Comparison of ENCODE assay signal across 1 cellular context in the genomic region with DNA sequence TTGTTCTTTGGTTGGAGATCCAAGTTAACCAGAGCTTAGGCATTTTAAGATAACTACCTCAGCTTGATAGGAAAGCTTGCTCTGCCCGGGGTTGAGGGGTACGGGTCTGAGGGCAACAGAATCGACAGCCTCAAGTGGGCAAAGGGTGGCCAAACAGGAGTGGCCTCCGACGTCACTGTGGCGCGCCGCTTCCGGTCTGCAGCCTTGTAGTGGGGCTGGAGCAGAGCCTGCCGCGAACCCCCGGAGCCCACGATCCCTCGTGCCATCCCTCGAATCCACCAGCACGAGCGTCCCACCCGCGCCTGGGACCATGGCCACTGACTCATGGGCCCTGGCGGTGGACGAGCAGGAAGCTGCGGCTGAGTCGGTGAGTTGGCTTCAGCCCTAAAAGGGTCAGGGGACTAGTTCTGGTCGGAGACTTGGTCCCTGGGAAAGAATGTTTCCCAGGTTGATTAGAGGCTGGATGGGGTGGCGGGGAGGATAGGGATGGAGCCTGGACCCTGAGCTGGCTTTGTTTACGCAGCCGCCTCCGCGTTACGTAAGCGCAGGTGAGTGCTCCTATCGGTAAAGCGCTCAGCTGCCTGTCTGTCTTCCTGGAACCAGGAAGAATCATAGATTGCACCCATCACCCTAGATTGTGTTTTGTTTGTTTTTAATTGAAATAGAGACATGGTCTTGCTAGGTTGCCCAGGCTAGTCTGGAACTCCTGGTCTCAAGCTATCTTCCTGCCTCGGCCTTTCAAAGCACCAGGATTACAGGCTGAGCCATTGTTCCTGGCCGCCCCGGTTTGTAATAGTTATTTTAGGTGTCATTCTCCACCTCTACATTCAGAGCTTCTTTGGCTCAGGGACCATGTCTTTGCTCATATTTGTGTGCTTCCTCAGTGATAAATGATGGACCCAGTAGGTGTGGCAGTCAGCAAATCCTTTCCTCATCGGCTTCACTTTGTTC.
TF ChIP-seq lines count a peak whose summit lies in the region.

A gene (plus strand): TSS at position 199 of the 951 bp plus-strand sequence. CDS start 112 bp downstream, at position 311.

TF ChIP-seq in HEK293, 187 proteins besides CTCF, POLR2A, EP300 and RAD21 (continued from another document and continues in another):
- TF ChIP-seq, protein P1, sequence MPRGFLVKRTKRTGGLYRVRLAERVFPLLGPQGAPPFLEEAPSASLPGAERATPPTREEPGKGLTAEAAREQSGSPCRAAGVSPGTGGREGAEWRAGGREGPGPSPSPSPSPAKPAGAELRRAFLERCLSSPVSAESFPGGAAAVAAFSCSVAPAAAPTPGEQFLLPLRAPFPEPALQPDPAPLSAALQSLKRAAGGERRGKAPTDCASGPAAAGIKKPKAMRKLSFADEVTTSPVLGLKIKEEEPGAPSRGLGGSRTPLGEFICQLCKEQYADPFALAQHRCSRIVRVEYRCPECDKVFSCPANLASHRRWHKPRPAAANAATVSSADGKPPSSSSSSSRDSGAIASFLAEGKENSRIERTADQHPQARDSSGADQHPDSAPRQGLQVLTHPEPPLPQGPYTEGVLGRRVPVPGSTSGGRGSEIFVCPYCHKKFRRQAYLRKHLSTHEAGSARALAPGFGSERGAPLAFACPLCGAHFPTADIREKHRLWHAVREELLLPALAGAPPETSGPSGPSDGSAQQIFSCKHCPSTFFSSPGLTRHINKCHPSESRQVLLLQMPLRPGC (tag by site-specific recombination; IDR thresholded peaks at IDR 0.05) = no peak
- TF ChIP-seq, protein P2, sequence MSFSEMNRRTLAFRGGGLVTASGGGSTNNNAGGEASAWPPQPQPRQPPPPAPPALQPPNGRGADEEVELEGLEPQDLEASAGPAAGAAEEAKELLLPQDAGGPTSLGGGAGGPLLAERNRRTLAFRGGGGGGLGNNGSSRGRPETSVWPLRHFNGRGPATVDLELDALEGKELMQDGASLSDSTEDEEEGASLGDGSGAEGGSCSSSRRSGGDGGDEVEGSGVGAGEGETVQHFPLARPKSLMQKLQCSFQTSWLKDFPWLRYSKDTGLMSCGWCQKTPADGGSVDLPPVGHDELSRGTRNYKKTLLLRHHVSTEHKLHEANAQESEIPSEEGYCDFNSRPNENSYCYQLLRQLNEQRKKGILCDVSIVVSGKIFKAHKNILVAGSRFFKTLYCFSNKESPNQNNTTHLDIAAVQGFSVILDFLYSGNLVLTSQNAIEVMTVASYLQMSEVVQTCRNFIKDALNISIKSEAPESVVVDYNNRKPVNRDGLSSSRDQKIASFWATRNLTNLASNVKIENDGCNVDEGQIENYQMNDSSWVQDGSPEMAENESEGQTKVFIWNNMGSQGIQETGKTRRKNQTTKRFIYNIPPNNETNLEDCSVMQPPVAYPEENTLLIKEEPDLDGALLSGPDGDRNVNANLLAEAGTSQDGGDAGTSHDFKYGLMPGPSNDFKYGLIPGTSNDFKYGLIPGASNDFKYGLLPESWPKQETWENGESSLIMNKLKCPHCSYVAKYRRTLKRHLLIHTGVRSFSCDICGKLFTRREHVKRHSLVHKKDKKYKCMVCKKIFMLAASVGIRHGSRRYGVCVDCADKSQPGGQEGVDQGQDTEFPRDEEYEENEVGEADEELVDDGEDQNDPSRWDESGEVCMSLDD (tag by site-specific recombination; IDR thresholded peaks at IDR 0.05) = peak; percentile 39
- TF ChIP-seq ZNF501 (tag by site-specific recombination; IDR thresholded peaks at IDR 0.05) (peak; percentile 80), ZNF610 (tag by site-specific recombination; IDR thresholded peaks at IDR 0.05; ENCODE audit: borderline replicate concordance) (no peak), GLIS1 (tag by site-specific recombination; IDR thresholded peaks at IDR 0.05) (peak; percentile 38; the same call in 1 of the 2 replicates), ZNF121 (tag by site-specific recombination; IDR thresholded peaks at IDR 0.05) (no peak), ZNF843 (tag by site-specific recombination; IDR thresholded peaks at IDR 0.05) (0 out of 2 replicates have a peak, but pooled peaks have one; percentile 46), ZNF560 (tag by site-specific recombination; IDR thresholded peaks at IDR 0.05; ENCODE audit: borderline replicate concordance) (no peak), ZNF132 (tag by site-specific recombination; IDR thresholded peaks at IDR 0.05; ENCODE audit: borderline replicate concordance) (no peak), ZNF76 (tag by site-specific recombination; IDR thresholded peaks at IDR 0.05; ENCODE audit: borderline replicate concordance, low read depth) (peak; percentile 66), ZNF350 (tag by site-specific recombination; IDR thresholded peaks at IDR 0.05) (no peak), ZNF529 (tag by site-specific recombination; IDR thresholded peaks at IDR 0.05; ENCODE audit: insufficient replicate concordance) (no peak), TCF7L2 (IDR thresholded peaks at IDR 0.05; ENCODE audit: borderline replicate concordance, low read depth, low read length) (no peak), REPIN1 (tag by site-specific recombination; IDR thresholded peaks at IDR 0.05; ENCODE audit: low read depth) (no peak), ZNF140 (tag by site-specific recombination; IDR thresholded peaks at IDR 0.05) (no peak), ZNF239 (tag by site-specific recombination; IDR thresholded peaks at IDR 0.05) (0 out of 2 replicates have a peak, but pooled peaks have one; percentile 23), ZNF324 (tag by site-specific recombination; IDR thresholded peaks at IDR 0.05) (no peak), MEIS1 (CRISPR knock-in tag; IDR thresholded peaks at IDR 0.05; ENCODE audit: borderline replicate concordance) (no peak), HOXA7 (CRISPR knock-in tag; IDR thresholded peaks at IDR 0.05; ENCODE audit: borderline replicate concordance) (no peak), SP2 (tag by site-specific recombination; IDR thresholded peaks at IDR 0.05) (peak; percentile 31; the same call in 1 of the 2 replicates), ZNF792 (tag by site-specific recombination; IDR thresholded peaks at IDR 0.05) (no peak), ZNF184 (tag by site-specific recombination; IDR thresholded peaks at IDR 0.05) (no peak), ZSCAN30 (tag by site-specific recombination; IDR thresholded peaks at IDR 0.05) (0 out of 2 replicates have a peak, but pooled peaks have one; percentile 43), ZNF10 (tag by site-specific recombination; IDR thresholded peaks at IDR 0.05) (no peak), YY2 (tag by site-specific recombination; IDR thresholded peaks at IDR 0.05) (0 out of 2 replicates have a peak, but pooled peaks have one; percentile 44), ZNF292 (tag by site-specific recombination; IDR thresholded peaks at IDR 0.05; ENCODE audit: borderline replicate concordance, low read depth) (no peak), ZNF24 (tag by site-specific recombination; IDR thresholded peaks at IDR 0.05) (0 out of 2 replicates have a peak, but pooled peaks have one; percentile 27), KLF16 (tag by site-specific recombination; IDR thresholded peaks at IDR 0.05) (peak; percentile 44; the same call in 1 of the 2 replicates), SETDB1 (IDR thresholded peaks at IDR 0.05; ENCODE audit: insufficient read length, low read length) (no peak), ZBTB8A (tag by site-specific recombination; IDR thresholded peaks at IDR 0.05) (0 out of 2 replicates have a peak, but pooled peaks have one; percentile 47), ZNF629 (tag by site-specific recombination; IDR thresholded peaks at IDR 0.05) (peak; percentile 87), ZFHX2 (tag by site-specific recombination; conservative IDR thresholded peaks at IDR 0.05) (no peak), ZFP37 (tag by site-specific recombination; IDR thresholded peaks at IDR 0.05) (no peak), ZNF549 (tag by site-specific recombination; IDR thresholded peaks at IDR 0.05) (no peak), ZNF354C (tag by site-specific recombination; IDR thresholded peaks at IDR 0.05; ENCODE audit: borderline replicate concordance, low read depth) (no peak)
- TF ChIP-seq, protein P3, sequence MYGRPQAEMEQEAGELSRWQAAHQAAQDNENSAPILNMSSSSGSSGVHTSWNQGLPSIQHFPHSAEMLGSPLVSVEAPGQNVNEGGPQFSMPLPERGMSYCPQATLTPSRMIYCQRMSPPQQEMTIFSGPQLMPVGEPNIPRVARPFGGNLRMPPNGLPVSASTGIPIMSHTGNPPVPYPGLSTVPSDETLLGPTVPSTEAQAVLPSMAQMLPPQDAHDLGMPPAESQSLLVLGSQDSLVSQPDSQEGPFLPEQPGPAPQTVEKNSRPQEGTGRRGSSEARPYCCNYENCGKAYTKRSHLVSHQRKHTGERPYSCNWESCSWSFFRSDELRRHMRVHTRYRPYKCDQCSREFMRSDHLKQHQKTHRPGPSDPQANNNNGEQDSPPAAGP (tag by site-specific recombination; IDR thresholded peaks at IDR 0.05) = peak; percentile 47; the same call in 1 of the 2 replicates
- TF ChIP-seq, protein P4, sequence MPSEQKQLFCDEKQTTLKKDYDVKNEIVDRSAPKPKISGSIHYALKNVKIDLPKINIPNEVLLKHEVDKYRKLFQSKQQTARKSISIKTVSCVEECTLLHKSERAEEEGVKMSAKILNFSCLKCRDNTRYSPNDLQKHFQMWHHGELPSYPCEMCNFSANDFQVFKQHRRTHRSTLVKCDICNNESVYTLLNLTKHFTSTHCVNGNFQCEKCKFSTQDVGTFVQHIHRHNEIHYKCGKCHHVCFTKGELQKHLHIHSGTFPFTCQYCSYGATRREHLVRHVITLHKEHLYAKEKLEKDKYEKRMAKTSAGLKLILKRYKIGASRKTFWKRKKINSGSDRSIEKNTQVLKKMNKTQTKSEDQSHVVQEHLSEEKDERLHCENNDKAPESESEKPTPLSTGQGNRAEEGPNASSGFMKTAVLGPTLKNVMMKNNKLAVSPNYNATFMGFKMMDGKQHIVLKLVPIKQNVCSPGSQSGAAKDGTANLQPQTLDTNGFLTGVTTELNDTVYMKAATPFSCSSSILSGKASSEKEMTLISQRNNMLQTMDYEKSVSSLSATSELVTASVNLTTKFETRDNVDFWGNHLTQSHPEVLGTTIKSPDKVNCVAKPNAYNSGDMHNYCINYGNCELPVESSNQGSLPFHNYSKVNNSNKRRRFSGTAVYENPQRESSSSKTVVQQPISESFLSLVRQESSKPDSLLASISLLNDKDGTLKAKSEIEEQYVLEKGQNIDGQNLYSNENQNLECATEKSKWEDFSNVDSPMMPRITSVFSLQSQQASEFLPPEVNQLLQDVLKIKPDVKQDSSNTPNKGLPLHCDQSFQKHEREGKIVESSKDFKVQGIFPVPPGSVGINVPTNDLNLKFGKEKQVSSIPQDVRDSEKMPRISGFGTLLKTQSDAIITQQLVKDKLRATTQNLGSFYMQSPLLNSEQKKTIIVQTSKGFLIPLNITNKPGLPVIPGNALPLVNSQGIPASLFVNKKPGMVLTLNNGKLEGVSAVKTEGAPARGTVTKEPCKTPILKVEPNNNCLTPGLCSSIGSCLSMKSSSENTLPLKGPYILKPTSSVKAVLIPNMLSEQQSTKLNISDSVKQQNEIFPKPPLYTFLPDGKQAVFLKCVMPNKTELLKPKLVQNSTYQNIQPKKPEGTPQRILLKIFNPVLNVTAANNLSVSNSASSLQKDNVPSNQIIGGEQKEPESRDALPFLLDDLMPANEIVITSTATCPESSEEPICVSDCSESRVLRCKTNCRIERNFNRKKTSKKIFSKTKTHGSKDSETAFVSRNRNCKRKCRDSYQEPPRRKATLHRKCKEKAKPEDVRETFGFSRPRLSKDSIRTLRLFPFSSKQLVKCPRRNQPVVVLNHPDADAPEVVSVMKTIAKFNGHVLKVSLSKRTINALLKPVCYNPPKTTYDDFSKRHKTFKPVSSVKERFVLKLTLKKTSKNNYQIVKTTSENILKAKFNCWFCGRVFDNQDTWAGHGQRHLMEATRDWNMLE (tag by site-specific recombination; conservative IDR thresholded peaks at IDR 0.05; ENCODE audit: low read depth) = 0 out of 2 replicates have a peak, but pooled peaks have one; percentile 33
- TF ChIP-seq, protein P5, sequence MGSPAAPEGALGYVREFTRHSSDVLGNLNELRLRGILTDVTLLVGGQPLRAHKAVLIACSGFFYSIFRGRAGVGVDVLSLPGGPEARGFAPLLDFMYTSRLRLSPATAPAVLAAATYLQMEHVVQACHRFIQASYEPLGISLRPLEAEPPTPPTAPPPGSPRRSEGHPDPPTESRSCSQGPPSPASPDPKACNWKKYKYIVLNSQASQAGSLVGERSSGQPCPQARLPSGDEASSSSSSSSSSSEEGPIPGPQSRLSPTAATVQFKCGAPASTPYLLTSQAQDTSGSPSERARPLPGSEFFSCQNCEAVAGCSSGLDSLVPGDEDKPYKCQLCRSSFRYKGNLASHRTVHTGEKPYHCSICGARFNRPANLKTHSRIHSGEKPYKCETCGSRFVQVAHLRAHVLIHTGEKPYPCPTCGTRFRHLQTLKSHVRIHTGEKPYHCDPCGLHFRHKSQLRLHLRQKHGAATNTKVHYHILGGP (tag by site-specific recombination; IDR thresholded peaks at IDR 0.05) = no peak
- TF ChIP-seq, protein P6, sequence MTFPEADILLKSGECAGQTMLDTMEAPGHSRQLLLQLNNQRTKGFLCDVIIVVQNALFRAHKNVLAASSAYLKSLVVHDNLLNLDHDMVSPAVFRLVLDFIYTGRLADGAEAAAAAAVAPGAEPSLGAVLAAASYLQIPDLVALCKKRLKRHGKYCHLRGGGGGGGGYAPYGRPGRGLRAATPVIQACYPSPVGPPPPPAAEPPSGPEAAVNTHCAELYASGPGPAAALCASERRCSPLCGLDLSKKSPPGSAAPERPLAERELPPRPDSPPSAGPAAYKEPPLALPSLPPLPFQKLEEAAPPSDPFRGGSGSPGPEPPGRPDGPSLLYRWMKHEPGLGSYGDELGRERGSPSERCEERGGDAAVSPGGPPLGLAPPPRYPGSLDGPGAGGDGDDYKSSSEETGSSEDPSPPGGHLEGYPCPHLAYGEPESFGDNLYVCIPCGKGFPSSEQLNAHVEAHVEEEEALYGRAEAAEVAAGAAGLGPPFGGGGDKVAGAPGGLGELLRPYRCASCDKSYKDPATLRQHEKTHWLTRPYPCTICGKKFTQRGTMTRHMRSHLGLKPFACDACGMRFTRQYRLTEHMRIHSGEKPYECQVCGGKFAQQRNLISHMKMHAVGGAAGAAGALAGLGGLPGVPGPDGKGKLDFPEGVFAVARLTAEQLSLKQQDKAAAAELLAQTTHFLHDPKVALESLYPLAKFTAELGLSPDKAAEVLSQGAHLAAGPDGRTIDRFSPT (tag by site-specific recombination; IDR thresholded peaks at IDR 0.05) = peak; percentile 72
- TF ChIP-seq, protein P7, sequence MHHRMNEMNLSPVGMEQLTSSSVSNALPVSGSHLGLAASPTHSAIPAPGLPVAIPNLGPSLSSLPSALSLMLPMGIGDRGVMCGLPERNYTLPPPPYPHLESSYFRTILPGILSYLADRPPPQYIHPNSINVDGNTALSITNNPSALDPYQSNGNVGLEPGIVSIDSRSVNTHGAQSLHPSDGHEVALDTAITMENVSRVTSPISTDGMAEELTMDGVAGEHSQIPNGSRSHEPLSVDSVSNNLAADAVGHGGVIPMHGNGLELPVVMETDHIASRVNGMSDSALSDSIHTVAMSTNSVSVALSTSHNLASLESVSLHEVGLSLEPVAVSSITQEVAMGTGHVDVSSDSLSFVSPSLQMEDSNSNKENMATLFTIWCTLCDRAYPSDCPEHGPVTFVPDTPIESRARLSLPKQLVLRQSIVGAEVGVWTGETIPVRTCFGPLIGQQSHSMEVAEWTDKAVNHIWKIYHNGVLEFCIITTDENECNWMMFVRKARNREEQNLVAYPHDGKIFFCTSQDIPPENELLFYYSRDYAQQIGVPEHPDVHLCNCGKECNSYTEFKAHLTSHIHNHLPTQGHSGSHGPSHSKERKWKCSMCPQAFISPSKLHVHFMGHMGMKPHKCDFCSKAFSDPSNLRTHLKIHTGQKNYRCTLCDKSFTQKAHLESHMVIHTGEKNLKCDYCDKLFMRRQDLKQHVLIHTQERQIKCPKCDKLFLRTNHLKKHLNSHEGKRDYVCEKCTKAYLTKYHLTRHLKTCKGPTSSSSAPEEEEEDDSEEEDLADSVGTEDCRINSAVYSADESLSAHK (tag by site-specific recombination; IDR thresholded peaks at IDR 0.05) = no peak
